ENCODE assay signal across 12 cellular contexts in genomic region chr6:137297887-137298286, GRCh38.
DNase-seq lines count a peak whose midpoint lies in the region; ATAC-seq and TF ChIP-seq lines count a peak whose summit lies in the region.
"Had no signal": no experiment of that assay in that cellular context is flagged by ENCODE, and none has a peak within 500 bp of the region (broad histone marks: within the 10 kb centered on the region; RNA-seq: fewer than 3 reads in every experiment).

No MANE protein-coding gene starts in this region.

- no peak overlapping the region for H3K27ac ChIP-seq in gastroesophageal sphincter
- no peak overlapping the region for H3K27ac ChIP-seq in sigmoid colon
- H3K27ac ChIP-seq in ascending aorta: no peak overlapping the region
- H3K27ac ChIP-seq: breast epithelium had no signal

- H3K36me3 ChIP-seq in gastroesophageal sphincter (no peaks in the 10 kb centered on the region), sigmoid colon (no peaks in the 10 kb centered on the region), ascending aorta (no peaks in the 10 kb centered on the region)
- H3K36me3 ChIP-seq: breast epithelium had no signal

- intact Hi-C loops in sigmoid colon (cut with DNase I) (no loop called here), ascending aorta (cut with DNase I) (no loop called here)

- ATAC-seq in gastroesophageal sphincter (no peak), SK-N-SH treated with all-trans-retinoic acid at 6 μM for 48 hours (no peak)

- TF ChIP-seq CTCF in cardiac fibroblast (IDR thresholded peaks at IDR 0.05; ENCODE audit: low read depth, low read length): no peak
- TF ChIP-seq CTCF in gastroesophageal sphincter (IDR thresholded peaks at IDR 0.05): no peak
- no peak for TF ChIP-seq CTCF in sigmoid colon (IDR thresholded peaks at IDR 0.05)
- no peak for TF ChIP-seq CTCF in ascending aorta (IDR thresholded peaks at IDR 0.05)

- H3K4me1 ChIP-seq in gastroesophageal sphincter (no peaks in the 10 kb centered on the region), sigmoid colon (no peaks in the 10 kb centered on the region), ascending aorta (no peaks in the 10 kb centered on the region)
- H3K4me1 ChIP-seq: breast epithelium had no signal

- H3K9me3 ChIP-seq in gastroesophageal sphincter: no peaks in the 10 kb centered on the region
- no peaks in the 10 kb centered on the region for H3K9me3 ChIP-seq in sigmoid colon
- H3K9me3 ChIP-seq in ascending aorta: no peaks in the 10 kb centered on the region
- H3K9me3 ChIP-seq: breast epithelium had no signal

- TF ChIP-seq EP300 in gastroesophageal sphincter (IDR thresholded peaks at IDR 0.05): no peak
- no peak for TF ChIP-seq EP300 in sigmoid colon (IDR thresholded peaks at IDR 0.05)

- DNase-seq in Ammon's horn (ENCODE audit: low spot score) (peak; percentile 57), M059J (ENCODE audit: low read depth) (peak; percentile 19), cardiac fibroblast (ENCODE audit: low read depth in 2 of 2) (peak; percentile 14 to 33), kidney tubule cell (ENCODE audit: low spot score) (peak; percentile 14), sigmoid colon (no peak), ascending aorta (ENCODE audit: low spot score in 2 of 2) (no peak)
- DNase-seq: NCI-H2171 treated with DMSO at 0.1 percent for 48 hours; stimulated activated CD4-positive, alpha-beta T cell treated with anti-CD3 and anti-CD28 coated beads, Interleukin-4, amount 100 ng/mL, for 1 hour; T-helper 1 cell had no signal

- TF ChIP-seq POLR2A in gastroesophageal sphincter (IDR thresholded peaks at IDR 0.05) (no peak), sigmoid colon (IDR thresholded peaks at IDR 0.05) (no peak)

- H3K4me3 ChIP-seq in cardiac fibroblast (replicated peaks in 1 of 2; ENCODE audit: low read depth in 2 of 2, low read length in 2 of 2) (no peak overlapping the region), gastroesophageal sphincter (no peak overlapping the region), sigmoid colon (no peak overlapping the region), ascending aorta (no peak overlapping the region)
- H3K4me3 ChIP-seq: breast epithelium had no signal

- 50 to 83% methylated on average over 1 to 5 of the region's 5 CpGs for WGBS in gastroesophageal sphincter (ENCODE audit: low coverage in 1 of 2), 2 donors
- 71 to 89% methylated on average over 5 of the region's 5 CpGs for WGBS in sigmoid colon, 2 donors

- H3K27me3 ChIP-seq in gastroesophageal sphincter (no peaks in the 10 kb centered on the region), sigmoid colon (no peaks in the 10 kb centered on the region), ascending aorta (no peaks in the 10 kb centered on the region)
- H3K27me3 ChIP-seq: breast epithelium had no signal

TF ChIP-seq in SK-N-SH treated with all-trans-retinoic acid at 6 μM for 48 hours, 23 proteins besides CTCF, POLR2A, EP300 and RAD21:
- TF ChIP-seq, protein P1, sequence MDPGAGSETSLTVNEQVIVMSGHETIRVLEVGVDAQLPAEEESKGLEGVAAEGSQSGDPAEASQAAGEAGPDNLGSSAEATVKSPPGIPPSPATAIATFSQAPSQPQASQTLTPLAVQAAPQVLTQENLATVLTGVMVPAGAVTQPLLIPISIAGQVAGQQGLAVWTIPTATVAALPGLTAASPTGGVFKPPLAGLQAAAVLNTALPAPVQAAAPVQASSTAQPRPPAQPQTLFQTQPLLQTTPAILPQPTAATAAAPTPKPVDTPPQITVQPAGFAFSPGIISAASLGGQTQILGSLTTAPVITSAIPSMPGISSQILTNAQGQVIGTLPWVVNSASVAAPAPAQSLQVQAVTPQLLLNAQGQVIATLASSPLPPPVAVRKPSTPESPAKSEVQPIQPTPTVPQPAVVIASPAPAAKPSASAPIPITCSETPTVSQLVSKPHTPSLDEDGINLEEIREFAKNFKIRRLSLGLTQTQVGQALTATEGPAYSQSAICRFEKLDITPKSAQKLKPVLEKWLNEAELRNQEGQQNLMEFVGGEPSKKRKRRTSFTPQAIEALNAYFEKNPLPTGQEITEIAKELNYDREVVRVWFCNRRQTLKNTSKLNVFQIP (CRISPR knock-in tag; IDR thresholded peaks at IDR 0.05; ENCODE audit: borderline replicate concordance, low read depth): no peak
- TF ChIP-seq ISL1 (CRISPR knock-in tag; IDR thresholded peaks at IDR 0.05) (no peak), PPARA (CRISPR knock-in tag; IDR thresholded peaks at IDR 0.05; ENCODE audit: borderline replicate concordance) (no peak), ZFP30 (CRISPR knock-in tag; IDR thresholded peaks at IDR 0.05) (no peak), RARB (CRISPR knock-in tag; IDR thresholded peaks at IDR 0.05) (no peak), ESRRG (CRISPR knock-in tag; IDR thresholded peaks at IDR 0.05) (no peak), TCF4 (CRISPR knock-in tag; IDR thresholded peaks at IDR 0.05; ENCODE audit: borderline replicate concordance) (no peak), SNAI2 (CRISPR knock-in tag; IDR thresholded peaks at IDR 0.05) (no peak), CSDC2 (CRISPR knock-in tag; IDR thresholded peaks at IDR 0.05) (no peak)

Comparison
In these comparisons a context has a peak if more than half of its experiments do, and no peak if none do; other contexts are left out.
1. DNase-seq: peak in Ammon's horn (single experiment), M059J (single experiment), cardiac fibroblast (2 of 2) and kidney tubule cell (single experiment); none in sigmoid colon (single experiment) and ascending aorta (0 of 2).